In the genomic region with DNA sequence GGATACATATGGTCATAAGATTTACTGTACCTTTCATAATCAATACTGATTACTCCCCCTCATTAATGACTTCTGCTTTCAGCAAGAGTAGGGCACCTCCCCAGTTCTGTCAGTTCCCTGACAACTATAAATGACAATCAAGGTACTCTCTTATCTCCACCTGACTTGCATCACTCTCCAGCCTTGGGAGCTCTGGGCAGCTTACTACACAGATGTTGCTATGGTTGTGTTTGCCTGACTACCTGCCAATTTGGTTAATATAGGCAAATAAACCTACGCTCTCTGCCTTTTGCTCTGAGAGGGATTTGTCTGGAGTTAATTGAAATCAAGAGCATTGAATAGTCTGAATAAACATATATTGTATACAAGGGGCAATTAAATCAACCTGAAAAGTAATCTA, we compare ENCODE assay signal across 21 cellular contexts. TPM values are rescaled to one million over a fixed set of nuclear protein-coding genes. Genes with fewer than 3 reads are reported as not detected.
A peak's percentile ranks its signal among the peaks of the same experiment; 100 is the strongest.
DNase-seq lines count a peak whose midpoint lies in the region; ATAC-seq and TF ChIP-seq lines count a peak whose summit lies in the region.
"Had no signal": no experiment of that assay in that cellular context is flagged by ENCODE, and none has a peak within 500 bp of the region (broad histone marks: within the 10 kb centered on the region; RNA-seq: fewer than 3 reads in every experiment).

No MANE protein-coding gene starts in this region.

- H3K4me1 Mint-ChIP-seq in osteocyte (ENCODE audit: unreplicated experiment), result no peaks in the 10 kb centered on the region
- H3K4me1 Mint-ChIP-seq: neural progenitor cell had no signal

- peaks cover 7% of the 10 kb centered on the region for H3K9me3 Mint-ChIP-seq in osteocyte (ENCODE audit: unreplicated experiment)
- H3K9me3 Mint-ChIP-seq: activated CD4-positive, alpha-beta memory T cell treated with anti-CD3 and anti-CD28 coated beads, Interleukin-2, amount 10 ng/mL, durations not matched to agents 7 days and 5 days; activated naive CD8-positive, alpha-beta T cell treated with anti-CD3 and anti-CD28 coated beads for 36 hours; neural progenitor cell had no signal

- DNase-seq in NCI-H2196 (lab: John Stamatoyannopoulos, UW; ENCODE audit: unreplicated experiment) (peak; percentile 2), NCI-H2196 treated with DMSO at 0.1 percent for 48 hours (lab: John Stamatoyannopoulos, UW; ENCODE audit: unreplicated experiment) (no peak), NCI-H1105 (lab: John Stamatoyannopoulos, UW) (peak; percentile 73), NCI-H526 treated with DMSO at 0.1 percent for 48 hours (lab: John Stamatoyannopoulos, UW) (peak; percentile 88), osteocyte (ENCODE audit: extremely low spot score, unreplicated experiment) (no peak), DMS114 treated with DMSO at 0.1 percent for 48 hours (lab: John Stamatoyannopoulos, UW; ENCODE audit: unreplicated experiment) (no peak), cerebellum (ENCODE audit: low spot score) (no peak)
- DNase-seq: ACHN; activated CD4-positive, alpha-beta memory T cell treated with anti-CD3 and anti-CD28 coated beads, Interleukin-2, amount 10 ng/mL, durations not matched to agents 7 days and 5 days; activated CD4-positive, CD25-positive, alpha-beta regulatory T cell; activated naive CD8-positive, alpha-beta T cell treated with anti-CD3 and anti-CD28 coated beads for 36 hours; H7; NCI-H345; SJCRH30; stimulated activated CD4-positive, alpha-beta T cell treated with anti-CD3 and anti-CD28 coated beads, Interleukin-2, amount 100 ng/mL, for 24 hours had no signal

- H3K36me3 Mint-ChIP-seq in osteocyte (ENCODE audit: unreplicated experiment), result no peaks in the 10 kb centered on the region
- H3K36me3 Mint-ChIP-seq: activated naive CD8-positive, alpha-beta T cell treated with anti-CD3 and anti-CD28 coated beads for 36 hours; neural progenitor cell had no signal

- H3K27ac Mint-ChIP-seq in osteocyte (ENCODE audit: unreplicated experiment), result peak overlapping the region; percentile 34
- H3K27ac Mint-ChIP-seq: activated CD4-positive, alpha-beta memory T cell treated with anti-CD3 and anti-CD28 coated beads, Interleukin-2, amount 10 ng/mL, durations not matched to agents 7 days and 5 days; activated naive CD8-positive, alpha-beta T cell treated with anti-CD3 and anti-CD28 coated beads for 36 hours; neural progenitor cell had no signal

- no peak for TF ChIP-seq CTCF in osteocyte (IDR thresholded peaks at IDR 0.05)

- no peak for ATAC-seq in GM21717 (IDR thresholded peaks at IDR 0.05; ENCODE audit: unreplicated experiment)
- ATAC-seq: K562, Panc1 had no signal

- no peak overlapping the region for H3K4me3 Mint-ChIP-seq in osteocyte (ENCODE audit: unreplicated experiment)
- H3K4me3 Mint-ChIP-seq: activated CD4-positive, alpha-beta memory T cell treated with anti-CD3 and anti-CD28 coated beads, Interleukin-2, amount 10 ng/mL, durations not matched to agents 7 days and 5 days; activated naive CD8-positive, alpha-beta T cell treated with anti-CD3 and anti-CD28 coated beads for 36 hours; neural progenitor cell had no signal

- no peaks in the 10 kb centered on the region for H3K27me3 Mint-ChIP-seq in osteocyte (ENCODE audit: unreplicated experiment)
- H3K27me3 Mint-ChIP-seq: activated CD4-positive, alpha-beta memory T cell treated with anti-CD3 and anti-CD28 coated beads, Interleukin-2, amount 10 ng/mL, durations not matched to agents 7 days and 5 days; activated naive CD8-positive, alpha-beta T cell treated with anti-CD3 and anti-CD28 coated beads for 36 hours had no signal

RNA-seq across cellular contexts. Expression of a gene that starts 22.8 kb away (rescaled TPM):
- total RNA-seq in osteocyte (84.7 and 87.4 TPM in 2 replicates), cerebellum (4.7 TPM)

RNA-seq across cellular contexts. Expression of a gene that starts 26.8 kb away (rescaled TPM):
- total RNA-seq in osteocyte, result 0.13 and 0.16 TPM in 2 replicates
- total RNA-seq in cerebellum, result not detected
- total RNA-seq: activated CD4-positive, alpha-beta memory T cell treated with anti-CD3 and anti-CD28 coated beads, Interleukin-2, amount 10 ng/mL, durations not matched to agents 7 days and 5 days; activated naive CD8-positive, alpha-beta T cell treated with anti-CD3 and anti-CD28 coated beads for 36 hours; H7; HT-29; K562; lung microvascular endothelial cell; SJCRH30 had no signal

Comparison
In these comparisons a context has a peak if more than half of its experiments do, and no peak if none do; other contexts are left out.
1. DNase-seq: peak in NCI-H2196 (single experiment), NCI-H1105 (single experiment) and NCI-H526 treated with DMSO at 0.1 percent for 48 hours (single experiment); none in NCI-H2196 treated with DMSO at 0.1 percent for 48 hours (single experiment), osteocyte (single experiment), DMS114 treated with DMSO at 0.1 percent for 48 hours (single experiment) and cerebellum (single experiment).
2. RNA of a gene that starts 22.8 kb away (total RNA-seq): 84.7 to 87.4 TPM in osteocyte; 4.7 TPM in cerebellum (single experiment); every median in the first group is over 10 times any median in the second.